In the genomic region with DNA sequence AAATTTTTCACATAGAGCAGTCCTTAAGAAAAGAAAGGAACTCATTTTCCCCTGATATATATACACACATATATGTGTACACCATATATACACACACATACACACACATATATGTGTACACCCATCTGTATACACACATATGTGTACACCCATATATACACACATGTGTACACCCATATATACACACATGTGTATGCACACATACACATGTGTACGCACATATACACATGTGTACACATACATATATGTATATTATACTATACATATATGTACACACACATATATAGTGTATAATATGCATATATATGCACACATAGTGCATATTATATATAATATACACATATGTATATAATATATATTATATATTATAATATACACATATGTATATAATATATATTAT, we compare ENCODE assay signal across 34 cellular contexts.
"Had no signal": no experiment of that assay in that cellular context is flagged by ENCODE, and none has a peak within 500 bp of the region (broad histone marks: within the 10 kb centered on the region; RNA-seq: fewer than 3 reads in every experiment).

No MANE protein-coding gene starts in this region.

- FAIRE-seq: bronchial epithelial cell had no signal

- H3K4me1 Mint-ChIP-seq: activated CD4-positive, alpha-beta memory T cell treated with anti-CD3 and anti-CD28 coated beads, Interleukin-2, amount 10 ng/mL, durations not matched to agents 7 days and 5 days; activated naive CD4-positive, alpha-beta T cell treated with anti-CD3 and anti-CD28 coated beads, Interleukin-2, amount 10 ng/mL, durations not matched to agents 7 days and 5 days had no signal

- H3K27me3 Mint-ChIP-seq: activated CD4-positive, alpha-beta memory T cell treated with anti-CD3 and anti-CD28 coated beads, Interleukin-2, amount 10 ng/mL, durations not matched to agents 7 days and 5 days; activated CD4-positive, alpha-beta T cell treated with anti-CD3 and anti-CD28 coated beads for 36 hours; activated CD4-positive, alpha-beta T cell treated with anti-CD3 and anti-CD28 coated beads, Interleukin-2, amount 10 ng/mL, durations not matched to agents 7 days and 5 days; activated CD8-positive, alpha-beta memory T cell treated with anti-CD3 and anti-CD28 coated beads, Interleukin-2, amount 10 ng/mL, durations not matched to agents 7 days and 5 days; activated naive CD4-positive, alpha-beta T cell treated with anti-CD3 and anti-CD28 coated beads, Interleukin-2, amount 10 ng/mL, durations not matched to agents 7 days and 5 days; activated naive CD4-positive, alpha-beta T cell treated with anti-CD3 and anti-CD28 coated beads, Interleukin-2, amount 50 U/mL, for 24 hours; activated naive CD8-positive, alpha-beta T cell; activated naive CD8-positive, alpha-beta T cell treated with anti-CD3 and anti-CD28 coated beads, Interleukin-2, amount 10 ng/mL, durations not matched to agents 7 days and 5 days; activated naive CD8-positive, alpha-beta T cell treated with anti-CD3 and anti-CD28 coated beads, Interleukin-2, amount 50 U/mL, for 24 hours; activated T-cell treated with anti-CD3 and anti-CD28 coated beads, Interleukin-2, amount 50 U/mL, for 24 hours; central memory CD8-positive, alpha-beta T cell; T-cell; T-helper 17 cell had no signal

- H3K4me3 Mint-ChIP-seq: activated CD4-positive, alpha-beta memory T cell treated with anti-CD3 and anti-CD28 coated beads, Interleukin-2, amount 10 ng/mL, durations not matched to agents 7 days and 5 days; activated CD4-positive, alpha-beta T cell treated with anti-CD3 and anti-CD28 coated beads for 36 hours; activated CD4-positive, alpha-beta T cell treated with anti-CD3 and anti-CD28 coated beads, Interleukin-2, amount 10 ng/mL, durations not matched to agents 7 days and 5 days; activated CD8-positive, alpha-beta memory T cell treated with anti-CD3 and anti-CD28 coated beads, Interleukin-2, amount 10 ng/mL, durations not matched to agents 7 days and 5 days; activated CD8-positive, alpha-beta T cell treated with anti-CD3 and anti-CD28 coated beads, Interleukin-2, amount 10 ng/mL, durations not matched to agents 7 days and 5 days; activated naive CD4-positive, alpha-beta T cell treated with anti-CD3 and anti-CD28 coated beads, Interleukin-2, amount 10 ng/mL, durations not matched to agents 7 days and 5 days; activated naive CD4-positive, alpha-beta T cell treated with anti-CD3 and anti-CD28 coated beads, Interleukin-2, amount 50 U/mL, for 24 hours; activated naive CD8-positive, alpha-beta T cell; activated naive CD8-positive, alpha-beta T cell treated with anti-CD3 and anti-CD28 coated beads, Interleukin-2, amount 10 ng/mL, durations not matched to agents 7 days and 5 days; activated naive CD8-positive, alpha-beta T cell treated with anti-CD3 and anti-CD28 coated beads, Interleukin-2, amount 50 U/mL, for 24 hours; activated T-cell treated with anti-CD3 and anti-CD28 coated beads, Interleukin-2, amount 50 U/mL, for 24 hours; brain; central memory CD8-positive, alpha-beta T cell; T-cell; T-helper 17 cell; WTC11 had no signal

- DNase-seq: activated CD4-positive, alpha-beta memory T cell treated with anti-CD3 and anti-CD28 coated beads, Interleukin-2, amount 10 ng/mL, durations not matched to agents 7 days and 5 days; activated CD4-positive, alpha-beta T cell treated with anti-CD3 and anti-CD28 coated beads for 1 hour; activated CD4-positive, alpha-beta T cell treated with anti-CD3 and anti-CD28 coated beads for 36 hours; activated CD4-positive, alpha-beta T cell treated with anti-CD3 and anti-CD28 coated beads for 48 hours; activated CD4-positive, alpha-beta T cell treated with anti-CD3 and anti-CD28 coated beads, Interleukin-2, amount 10 ng/mL, durations not matched to agents 7 days and 5 days; activated CD4-positive, alpha-beta T cell treated with anti-CD3 and anti-CD28 coated beads, Interleukin-2, amount 50 U/mL, for 48 hours; activated CD4-positive, CD25-positive, alpha-beta regulatory T cell; activated CD8-positive, alpha-beta memory T cell treated with anti-CD3 and anti-CD28 coated beads for 24 hours; activated CD8-positive, alpha-beta memory T cell treated with anti-CD3 and anti-CD28 coated beads, Interleukin-2, amount 10 ng/mL, durations not matched to agents 7 days and 5 days; activated CD8-positive, alpha-beta memory T cell treated with anti-CD3 and anti-CD28 coated beads, Interleukin-2, amount 50 U/mL, for 48 hours; activated CD8-positive, alpha-beta T cell treated with anti-CD3 and anti-CD28 coated beads, Interleukin-2, amount 10 ng/mL, durations not matched to agents 7 days and 5 days; activated effector memory CD4-positive, alpha-beta T cell treated with Interleukin-2 at 50 U/mL for 16 hours; activated gamma-delta T cell; activated naive CD4-positive, alpha-beta T cell treated with anti-CD3 and anti-CD28 coated beads, Interleukin-2, amount 10 ng/mL, durations not matched to agents 7 days and 5 days; activated naive CD4-positive, alpha-beta T cell treated with Interleukin-2 at 50 U/mL for 16 hours; activated naive CD8-positive, alpha-beta T cell treated with anti-CD3 and anti-CD28 coated beads, Interleukin-2, amount 10 ng/mL, durations not matched to agents 7 days and 5 days; activated naive CD8-positive, alpha-beta T cell treated with anti-CD3 and anti-CD28 coated beads, Interleukin-2, amount 50 U/mL, for 24 hours; activated T-cell treated with anti-CD3 and anti-CD28 coated beads, Interleukin-2, amount 50 U/mL, for 24 hours; activated T-cell treated with anti-CD3 and anti-CD28 coated beads, Interleukin-2, amount 50 U/mL, for 48 hours; amygdala; anterior cingulate cortex; caudate nucleus; cerebellar nuclear complex; T-cell; T-helper 17 cell; WERI-Rb-1 had no signal

- H3K27ac Mint-ChIP-seq: activated CD4-positive, alpha-beta memory T cell treated with anti-CD3 and anti-CD28 coated beads, Interleukin-2, amount 10 ng/mL, durations not matched to agents 7 days and 5 days; activated CD4-positive, alpha-beta T cell treated with anti-CD3 and anti-CD28 coated beads for 36 hours; activated CD4-positive, alpha-beta T cell treated with anti-CD3 and anti-CD28 coated beads, Interleukin-2, amount 10 ng/mL, durations not matched to agents 7 days and 5 days; activated CD8-positive, alpha-beta memory T cell treated with anti-CD3 and anti-CD28 coated beads, Interleukin-2, amount 10 ng/mL, durations not matched to agents 7 days and 5 days; activated CD8-positive, alpha-beta T cell treated with anti-CD3 and anti-CD28 coated beads, Interleukin-2, amount 10 ng/mL, durations not matched to agents 7 days and 5 days; activated naive CD4-positive, alpha-beta T cell treated with anti-CD3 and anti-CD28 coated beads, Interleukin-2, amount 10 ng/mL, durations not matched to agents 7 days and 5 days; activated naive CD4-positive, alpha-beta T cell treated with anti-CD3 and anti-CD28 coated beads, Interleukin-2, amount 50 U/mL, for 24 hours; activated naive CD8-positive, alpha-beta T cell; activated naive CD8-positive, alpha-beta T cell treated with anti-CD3 and anti-CD28 coated beads, Interleukin-2, amount 10 ng/mL, durations not matched to agents 7 days and 5 days; activated naive CD8-positive, alpha-beta T cell treated with anti-CD3 and anti-CD28 coated beads, Interleukin-2, amount 50 U/mL, for 24 hours; activated T-cell treated with anti-CD3 and anti-CD28 coated beads, Interleukin-2, amount 50 U/mL, for 24 hours; activated T-helper 2 cell treated with anti-CD3 and anti-CD28 coated beads, Interferon-gamma antibody, Interleukin-2, Interleukin-4, amounts not matched to agents 10 μg/mL and 5 μg/mL and 100 μg/mL, durations not matched to agents 14 hours and 24 hours and 36 hours; T-cell; T-helper 17 cell; WTC11 had no signal

- ATAC-seq: activated CD4-positive, alpha-beta T cell treated with anti-CD3 and anti-CD28 coated beads for 36 hours; activated CD4-positive, CD25-positive, alpha-beta regulatory T cell treated with anti-CD3 and anti-CD28 coated beads, Interleukin-2, amount 50 U/mL, for 24 hours; activated CD8-positive, alpha-beta memory T cell treated with anti-CD3 and anti-CD28 coated beads, Interleukin-2, amount 10 ng/mL, durations not matched to agents 7 days and 5 days; activated CD8-positive, alpha-beta T cell treated with anti-CD3 and anti-CD28 coated beads, Interleukin-2, amount 10 ng/mL, durations not matched to agents 7 days and 5 days; activated naive CD8-positive, alpha-beta T cell treated with anti-CD3 and anti-CD28 coated beads, Interleukin-2, amount 50 U/mL, for 24 hours; T-cell; T-helper 17 cell; WTC11 had no signal

- H3K36me3 Mint-ChIP-seq: activated naive CD4-positive, alpha-beta T cell treated with anti-CD3 and anti-CD28 coated beads, Interleukin-2, amount 10 ng/mL, durations not matched to agents 7 days and 5 days; activated naive CD4-positive, alpha-beta T cell treated with anti-CD3 and anti-CD28 coated beads, Interleukin-2, amount 50 U/mL, for 24 hours had no signal

- H3K9me3 Mint-ChIP-seq: activated CD4-positive, alpha-beta memory T cell treated with anti-CD3 and anti-CD28 coated beads, Interleukin-2, amount 10 ng/mL, durations not matched to agents 7 days and 5 days; activated CD4-positive, alpha-beta T cell treated with anti-CD3 and anti-CD28 coated beads, Interleukin-2, amount 10 ng/mL, durations not matched to agents 7 days and 5 days; activated naive CD4-positive, alpha-beta T cell treated with anti-CD3 and anti-CD28 coated beads, Interleukin-2, amount 10 ng/mL, durations not matched to agents 7 days and 5 days; activated naive CD4-positive, alpha-beta T cell treated with anti-CD3 and anti-CD28 coated beads, Interleukin-2, amount 50 U/mL, for 24 hours; activated naive CD8-positive, alpha-beta T cell treated with anti-CD3 and anti-CD28 coated beads, Interleukin-2, amount 10 ng/mL, durations not matched to agents 7 days and 5 days; activated naive CD8-positive, alpha-beta T cell treated with anti-CD3 and anti-CD28 coated beads, Interleukin-2, amount 50 U/mL, for 24 hours; activated T-cell treated with anti-CD3 and anti-CD28 coated beads, Interleukin-2, amount 50 U/mL, for 24 hours; activated T-helper 2 cell treated with anti-CD3 and anti-CD28 coated beads, Interferon-gamma antibody, Interleukin-2, Interleukin-4, amounts not matched to agents 10 μg/mL and 5 μg/mL and 100 μg/mL, durations not matched to agents 14 hours and 24 hours and 36 hours; brain; central memory CD8-positive, alpha-beta T cell; T-cell had no signal
